In genomic region chr4:153773236-153773690, GRCh38 we compare ENCODE assay signal across 14 cellular contexts. TPM values are rescaled to one million over a fixed set of nuclear protein-coding genes. Genes with fewer than 3 reads are reported as not detected.
DNase-seq lines count a peak whose midpoint lies in the region; TF ChIP-seq lines count a peak whose summit lies in the region.
"Had no signal": no experiment of that assay in that cellular context is flagged by ENCODE, and none has a peak within 500 bp of the region (broad histone marks: within the 10 kb centered on the region; RNA-seq: fewer than 3 reads in every experiment).

No MANE protein-coding gene starts in this region.

- TF ChIP-seq CTCF in GM12873 (IDR thresholded peaks at IDR 0.05; ENCODE audit: insufficient read depth, low read depth, low read length, missing control alignments) (peak; percentile 7), NB4 (IDR thresholded peaks at IDR 0.05; ENCODE audit: low read depth, low read length) (no peak), astrocyte of the cerebellum (IDR thresholded peaks at IDR 0.05; ENCODE audit: low read depth, low read length, missing control alignments) (peak; percentile 21), GM20000 (IDR thresholded peaks at IDR 0.05; ENCODE audit: extremely low read depth, missing control alignments) (no peak)

- DNase-seq in NB4 (ENCODE audit: low read depth) (peak; percentile 46), astrocyte of the cerebellum (ENCODE audit: low read depth) (no peak), iPS-NIHi7 (ENCODE audit: extremely low spot score) (peak; percentile 57), GM20000 (ENCODE audit: low spot score) (no peak), NCI-H146 (lab: John Stamatoyannopoulos, UW) (no peak), cerebellum (ENCODE audit: low spot score) (no peak)
- DNase-seq: activated CD4-positive, alpha-beta T cell treated with anti-CD3 and anti-CD28 coated beads for 36 hours; activated T-cell treated with anti-CD3 and anti-CD28 coated beads for 4 hours; hippocampal formation; left ventricle myocardium superior; stimulated activated CD4-positive, alpha-beta T cell treated with anti-CD3 and anti-CD28 coated beads, Interleukin-1b, Interleukin-23, amount 100 ng/mL, for 48 hours; trophoblast cell had no signal

- in situ Hi-C loops in astrocyte of the cerebellum (cut with HindIII; ENCODE audit: low sequenced_read_pairs), result no loop called here

- H3K4me3 ChIP-seq in NB4 (ENCODE audit: low read depth, low read length) (no peak overlapping the region), astrocyte of the cerebellum (ENCODE audit: low read depth, low read length) (no peak overlapping the region)

- no peak for TF ChIP-seq POLR2A in NB4 (IDR thresholded peaks at IDR 0.05; ENCODE audit: extremely low read depth, insufficient read length)

RNA-seq across cellular contexts. Expression of gene RNF175, which starts 13.4 kb away (rescaled TPM):
- 14.5 TPM for total RNA-seq in cerebellum
- total RNA-seq: natural killer cell treated with Interleukin-12 subunit alpha and Interleukin-12 subunit beta and Interleukin-15 and Interleukin-18, amount 100 ng/mL, for 72 hours had no signal

RNA-seq across cellular contexts. Expression of gene SFRP2, which starts 15.6 kb away (rescaled TPM):
- total RNA-seq in cerebellum, result 3.7 TPM
- total RNA-seq: activated CD4-positive, alpha-beta T cell treated with anti-CD3 and anti-CD28 coated beads for 36 hours; natural killer cell treated with Interleukin-12 subunit alpha and Interleukin-12 subunit beta and Interleukin-15 and Interleukin-18, amount 100 ng/mL, for 72 hours had no signal

Comparison
In these comparisons a context has a peak if more than half of its experiments do, and no peak if none do; other contexts are left out.
1. CTCF ChIP-seq: peak in GM12873 (single experiment) and astrocyte of the cerebellum (single experiment); none in NB4 (single experiment) and GM20000 (single experiment).
2. DNase-seq: peak in NB4 (single experiment) and iPS-NIHi7 (single experiment); none in astrocyte of the cerebellum (single experiment), GM20000 (single experiment), NCI-H146 (single experiment) and cerebellum (single experiment).